Comparison of ENCODE assay signal across 1 cellular context in the genomic region with DNA sequence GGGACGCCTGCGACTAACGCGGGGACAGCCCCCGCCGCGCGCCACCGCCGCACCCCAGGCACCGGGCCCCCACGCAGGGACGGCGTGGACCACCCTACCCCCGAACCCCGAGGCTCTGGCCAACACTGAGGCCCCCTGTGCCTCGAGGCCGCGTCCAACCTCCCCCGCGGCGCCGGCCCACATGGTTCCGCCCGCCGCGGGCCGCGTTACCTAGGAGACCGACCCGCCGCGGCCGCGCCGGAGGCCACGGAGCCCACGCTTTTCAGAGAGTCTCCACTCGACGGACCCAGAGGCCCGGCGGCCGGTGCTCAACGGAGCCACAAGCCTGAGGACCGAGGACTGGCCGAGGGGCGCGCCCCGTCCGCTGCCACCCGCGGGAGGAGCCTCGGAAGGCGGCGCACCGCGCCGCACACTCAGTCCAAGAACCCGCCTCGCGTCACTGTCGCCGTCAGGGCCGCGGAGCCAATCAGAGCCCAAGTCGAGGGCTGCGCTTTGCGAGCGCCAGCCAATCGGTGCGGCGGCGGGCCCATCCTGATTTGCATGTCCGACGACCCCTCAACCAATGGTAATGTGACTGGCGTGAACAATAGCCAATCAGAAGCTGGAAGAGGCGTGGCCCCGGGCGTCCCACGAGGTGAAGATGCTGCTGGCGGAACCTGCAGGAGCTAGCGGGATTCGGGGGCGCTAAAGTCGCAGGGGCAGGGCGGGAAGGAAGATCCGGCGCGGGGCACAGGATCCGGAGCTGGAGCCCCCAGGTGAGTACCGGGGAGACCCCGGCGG.
TF ChIP-seq lines count a peak whose summit lies in the region.

Gene NPHP4, minus strand, starts transcription at position 392 of the 780 bp plus-strand sequence. CDS start 6,136 bp downstream, outside the sequence.

TF ChIP-seq in H1, 55 proteins besides CTCF, POLR2A, EP300 and RAD21:
- TF ChIP-seq GABPA (IDR thresholded peaks at IDR 0.05; ENCODE audit: borderline replicate concordance, insufficient read depth, low read length) (peak; percentile 58; the same call in 1 of the 2 replicates), ZNF274 (IDR thresholded peaks at IDR 0.05; ENCODE audit: borderline replicate concordance, extremely low read depth, low read length) (no peak), BCL11A (IDR thresholded peaks at IDR 0.05; ENCODE audit: low read depth in 2 of 2, low read length in 2 of 2) (no peak), E2F6 (IDR thresholded peaks at IDR 0.05) (peak; percentile 78), SIN3A (conservative IDR thresholded peaks at IDR 0.05 in 1 of 2, IDR thresholded peaks at IDR 0.05 in 1 of 2; ENCODE audit: low read depth in 1 of 2, low read length in 2 of 2) (peak in 1 of 2 experiments; percentile 94; a peak in 3 of 4 replicates), HDAC2 (IDR thresholded peaks at IDR 0.05; ENCODE audit: borderline replicate concordance in 1 of 2, low read depth in 2 of 2, low read length in 2 of 2) (peak in 1 of 2 experiments; percentile 74; a peak in 1 of 4 replicates), JUND (IDR thresholded peaks at IDR 0.05; ENCODE audit: low read length) (peak; percentile 83), CEBPB (IDR thresholded peaks at IDR 0.05; ENCODE audit: low read depth, low read length) (no peak), PHF8 (conservative IDR thresholded peaks at IDR 0.05; ENCODE audit: low read depth, low read length) (peak; percentile 60), RFX5 (IDR thresholded peaks at IDR 0.05; ENCODE audit: borderline replicate concordance, low read depth, low read length) (0 out of 2 replicates have a peak, but pooled peaks have one; percentile 10), POLR2AphosphoS5 (IDR thresholded peaks at IDR 0.05; ENCODE audit: low read depth, low read length) (no peak), SUZ12 (IDR thresholded peaks at IDR 0.05; ENCODE audit: low read length) (no peak), ASH2L (IDR thresholded peaks at IDR 0.05; ENCODE audit: low read length) (peak; percentile 86), SRF (IDR thresholded peaks at IDR 0.05; ENCODE audit: low read depth, low read length) (no peak), NRF1 (IDR thresholded peaks at IDR 0.05; ENCODE audit: low read depth, low read length) (no peak), CTBP2 (IDR thresholded peaks at IDR 0.05; ENCODE audit: borderline replicate concordance, insufficient read depth, insufficient read length, low read length) (no peak), CBX5 (IDR thresholded peaks at IDR 0.05; ENCODE audit: low read depth, low read length) (no peak), CHD2 (IDR thresholded peaks at IDR 0.05; ENCODE audit: low read length) (peak; percentile 92), CREB1 (IDR thresholded peaks at IDR 0.05) (peak; percentile 89), RBBP5 (IDR thresholded peaks at IDR 0.05; ENCODE audit: borderline replicate concordance, low read depth, low read length) (peak; percentile 64; the same call in 1 of the 2 replicates), TAF7 (optimal IDR thresholded peaks at IDR 0.05; ENCODE audit: borderline replicate concordance, low read depth, low read length) (no peak), MAFK (IDR thresholded peaks at IDR 0.05; ENCODE audit: low read depth, low read length) (no peak), SP4 (IDR thresholded peaks at IDR 0.05; ENCODE audit: low read length) (peak; percentile 70; the same call in 1 of the 2 replicates), GTF2F1 (IDR thresholded peaks at IDR 0.05; ENCODE audit: borderline replicate concordance, low read depth, low read length) (no peak), CHD7 (IDR thresholded peaks at IDR 0.05; ENCODE audit: insufficient replicate concordance, low read length) (no peak), RNF2 (IDR thresholded peaks at IDR 0.05; ENCODE audit: borderline replicate concordance, low read depth, low read length, missing control alignments, poor library complexity, severe bottlenecking) (no peak), POU5F1 (IDR thresholded peaks at IDR 0.05; ENCODE audit: low read depth, low read length) (no peak), KDM5A (IDR thresholded peaks at IDR 0.05; ENCODE audit: low read length) (no peak), RXRA (IDR thresholded peaks at IDR 0.05; ENCODE audit: insufficient read depth, low read depth, low read length) (no peak), HDAC6 (IDR thresholded peaks at IDR 0.05; ENCODE audit: low read depth, low read length) (no peak), SAP30 (IDR thresholded peaks at IDR 0.05; ENCODE audit: insufficient read depth, insufficient replicate concordance, low read length) (no peak), TAF1 (IDR thresholded peaks at IDR 0.05; ENCODE audit: low read depth, low read length) (peak; percentile 68), SP2 (IDR thresholded peaks at IDR 0.05; ENCODE audit: low read length) (peak; percentile 69), ATF3 (IDR thresholded peaks at IDR 0.05; ENCODE audit: insufficient read depth, low read depth, low read length) (no peak), BRCA1 (IDR thresholded peaks at IDR 0.05; ENCODE audit: low read depth, low read length) (no peak), NANOG (IDR thresholded peaks at IDR 0.05; ENCODE audit: insufficient read depth, low read depth, low read length, poor library complexity, severe bottlenecking) (no peak), EZH2 (IDR thresholded peaks at IDR 0.05; ENCODE audit: low read depth, low read length, severe bottlenecking) (no peak), SIX5 (IDR thresholded peaks at IDR 0.05; ENCODE audit: low read depth, low read length) (no peak), KDM4A (IDR thresholded peaks at IDR 0.05; ENCODE audit: low read depth, low read length, severe bottlenecking) (peak; percentile 99), BACH1 (IDR thresholded peaks at IDR 0.05; ENCODE audit: low read length) (peak; percentile 42), TEAD4 (IDR thresholded peaks at IDR 0.05; ENCODE audit: low read depth, low read length) (no peak), KDM1A (IDR thresholded peaks at IDR 0.05; ENCODE audit: borderline replicate concordance, low read length) (no peak), CBX8 (IDR thresholded peaks at IDR 0.05; ENCODE audit: borderline replicate concordance, low read depth, low read length) (no peak), JUN (IDR thresholded peaks at IDR 0.05; ENCODE audit: low read depth, low read length) (no peak), TBP (IDR thresholded peaks at IDR 0.05; ENCODE audit: low read depth, low read length) (peak; percentile 29; the same call in 1 of the 2 replicates), SP1 (IDR thresholded peaks at IDR 0.05; ENCODE audit: low read depth, low read length) (peak; percentile 98), CHD1 (IDR thresholded peaks at IDR 0.05; ENCODE audit: low read depth, low read length) (peak; percentile 88), YY1 (IDR thresholded peaks at IDR 0.05; ENCODE audit: low read depth, low read length) (0 out of 2 replicates have a peak, but pooled peaks have one; percentile 44), SIRT6 (IDR thresholded peaks at IDR 0.05; ENCODE audit: low read length) (no peak), FOSL1 (IDR thresholded peaks at IDR 0.05; ENCODE audit: insufficient read depth, low read depth, low read length) (no peak), EGR1 (IDR thresholded peaks at IDR 0.05; ENCODE audit: borderline replicate concordance, low read depth, low read length) (peak; percentile 71), TCF12 (IDR thresholded peaks at IDR 0.05; ENCODE audit: low read depth, low read length) (0 out of 2 replicates have a peak, but pooled peaks have one; percentile 36)
- TF ChIP-seq, protein P1, sequence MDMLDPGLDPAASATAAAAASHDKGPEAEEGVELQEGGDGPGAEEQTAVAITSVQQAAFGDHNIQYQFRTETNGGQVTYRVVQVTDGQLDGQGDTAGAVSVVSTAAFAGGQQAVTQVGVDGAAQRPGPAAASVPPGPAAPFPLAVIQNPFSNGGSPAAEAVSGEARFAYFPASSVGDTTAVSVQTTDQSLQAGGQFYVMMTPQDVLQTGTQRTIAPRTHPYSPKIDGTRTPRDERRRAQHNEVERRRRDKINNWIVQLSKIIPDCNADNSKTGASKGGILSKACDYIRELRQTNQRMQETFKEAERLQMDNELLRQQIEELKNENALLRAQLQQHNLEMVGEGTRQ (IDR thresholded peaks at IDR 0.05; ENCODE audit: low read length) = no peak
- TF ChIP-seq, protein P2, sequence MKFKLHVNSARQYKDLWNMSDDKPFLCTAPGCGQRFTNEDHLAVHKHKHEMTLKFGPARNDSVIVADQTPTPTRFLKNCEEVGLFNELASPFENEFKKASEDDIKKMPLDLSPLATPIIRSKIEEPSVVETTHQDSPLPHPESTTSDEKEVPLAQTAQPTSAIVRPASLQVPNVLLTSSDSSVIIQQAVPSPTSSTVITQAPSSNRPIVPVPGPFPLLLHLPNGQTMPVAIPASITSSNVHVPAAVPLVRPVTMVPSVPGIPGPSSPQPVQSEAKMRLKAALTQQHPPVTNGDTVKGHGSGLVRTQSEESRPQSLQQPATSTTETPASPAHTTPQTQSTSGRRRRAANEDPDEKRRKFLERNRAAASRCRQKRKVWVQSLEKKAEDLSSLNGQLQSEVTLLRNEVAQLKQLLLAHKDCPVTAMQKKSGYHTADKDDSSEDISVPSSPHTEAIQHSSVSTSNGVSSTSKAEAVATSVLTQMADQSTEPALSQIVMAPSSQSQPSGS (IDR thresholded peaks at IDR 0.05; ENCODE audit: low read length) = no peak
- TF ChIP-seq, protein P3, sequence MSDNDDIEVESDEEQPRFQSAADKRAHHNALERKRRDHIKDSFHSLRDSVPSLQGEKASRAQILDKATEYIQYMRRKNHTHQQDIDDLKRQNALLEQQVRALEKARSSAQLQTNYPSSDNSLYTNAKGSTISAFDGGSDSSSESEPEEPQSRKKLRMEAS (IDR thresholded peaks at IDR 0.05) = peak; percentile 80
